Comparison of ENCODE assay signal across 14 cellular contexts in the genomic region with DNA sequence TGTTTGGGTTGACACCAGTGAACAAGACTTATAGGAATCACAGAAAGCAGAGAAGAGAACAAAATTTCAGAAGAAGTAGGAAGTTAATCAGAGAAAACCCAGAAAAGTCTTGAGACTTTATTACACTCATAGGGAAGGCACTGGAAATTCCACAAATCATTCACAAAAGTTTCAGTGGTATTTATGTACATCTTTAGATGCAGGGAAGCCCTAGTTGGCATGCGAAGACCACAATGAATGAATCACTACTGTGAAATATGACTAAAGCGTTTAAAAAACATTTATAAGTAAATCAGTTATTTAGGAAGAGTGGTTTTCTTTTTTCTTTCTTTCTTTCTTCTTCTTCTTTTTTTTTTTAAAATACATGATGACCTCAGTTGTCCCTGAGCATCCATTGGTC.
DNase-seq lines count a peak whose midpoint lies in the region; ATAC-seq, FAIRE-seq and TF ChIP-seq lines count a peak whose summit lies in the region.
"Had no signal": no experiment of that assay in that cellular context is flagged by ENCODE, and none has a peak within 500 bp of the region (broad histone marks: within the 10 kb centered on the region; RNA-seq: fewer than 3 reads in every experiment).

No MANE protein-coding gene starts in this region.

- no peak overlapping the region for H2BK120ac ChIP-seq in mesenchymal stem cell (ENCODE audit: low read depth, low read length)

- H3K4me1 ChIP-seq in mesenchymal stem cell (ENCODE audit: control insufficient read depth, insufficient read depth, low read depth, low read length) (no peaks in the 10 kb centered on the region), left lung (no peaks in the 10 kb centered on the region), pancreas (no peaks in the 10 kb centered on the region)
- H3K4me1 ChIP-seq: A549, esophagus squamous epithelium had no signal

- intact Hi-C loops in activated CD4-positive, alpha-beta T cell treated with anti-CD3 and anti-CD28 coated beads, Interleukin-2, amount 10 ng/mL, durations not matched to agents 24 days and 14 days (cut with micrococcal nuclease) = loop anchor here (1.0 kb wide), 1 partner anchor 15 kb away; no protein-coding TSS in a partner anchor
- intact Hi-C loops in left lung (cut with DNase I) (no loop called here), pancreas (cut with DNase I) (no loop called here)

- H3K9ac ChIP-seq in mesenchymal stem cell (ENCODE audit: low read length) = no peak overlapping the region

- POLR2A ChIA-PET in activated CD4-positive, alpha-beta T cell treated with anti-CD3 and anti-CD28 coated beads, Interleukin-2, amount 10 ng/mL, durations not matched to agents 7 days and 5 days (lab: Charles Lee) = no interaction called here

- H3K36me3 Mint-ChIP-seq in activated CD4-positive, alpha-beta T cell treated with anti-CD3 and anti-CD28 coated beads, Interleukin-2, amount 10 ng/mL, durations not matched to agents 24 days and 14 days (ENCODE audit: low read depth) = peaks cover 4% of the 10 kb centered on the region
- H3K36me3 Mint-ChIP-seq in activated CD4-positive, alpha-beta T cell treated with anti-CD3 and anti-CD28 coated beads, Interleukin-2, amount 10 ng/mL, durations not matched to agents 7 days and 5 days (ENCODE audit: low read depth) = no peaks in the 10 kb centered on the region
- H3K36me3 Mint-ChIP-seq in activated naive CD8-positive, alpha-beta T cell treated with anti-CD3 and anti-CD28 coated beads for 36 hours = peaks cover 13% of the 10 kb centered on the region

- H3K79me1 ChIP-seq in mesenchymal stem cell (replicated peaks; ENCODE audit: low read length, poor library complexity, severe bottlenecking) = no peaks in the 10 kb centered on the region

- no peak for DNase-seq in activated CD4-positive, alpha-beta T cell treated with anti-CD3 and anti-CD28 coated beads, Interleukin-2, amount 10 ng/mL, durations not matched to agents 24 days and 14 days
- no peak for DNase-seq in activated CD4-positive, alpha-beta T cell treated with anti-CD3 and anti-CD28 coated beads, Interleukin-2, amount 10 ng/mL, durations not matched to agents 7 days and 5 days
- DNase-seq in activated naive CD8-positive, alpha-beta T cell treated with anti-CD3 and anti-CD28 coated beads for 36 hours = peak; percentile 4
- DNase-seq in mesenchymal stem cell (peak; percentile 6), NCI-H526 (lab: John Stamatoyannopoulos, UW) (no peak), left lung (no peak), pancreas (no peak)
- DNase-seq: esophagus squamous epithelium, NCI-H2107 had no signal

- no peak overlapping the region for H3K4me3 Mint-ChIP-seq in activated CD4-positive, alpha-beta T cell treated with anti-CD3 and anti-CD28 coated beads, Interleukin-2, amount 10 ng/mL, durations not matched to agents 24 days and 14 days
- no peak overlapping the region for H3K4me3 Mint-ChIP-seq in activated CD4-positive, alpha-beta T cell treated with anti-CD3 and anti-CD28 coated beads, Interleukin-2, amount 10 ng/mL, durations not matched to agents 7 days and 5 days
- no peak overlapping the region for H3K4me3 Mint-ChIP-seq in activated naive CD8-positive, alpha-beta T cell treated with anti-CD3 and anti-CD28 coated beads for 36 hours
- H3K4me3 Mint-ChIP-seq: central memory CD8-positive, alpha-beta T cell had no signal

- H3K27ac ChIP-seq in mesenchymal stem cell (ENCODE audit: low read length, poor library complexity, severe bottlenecking) = peak overlapping the region; percentile 30
- H3K27ac ChIP-seq in left lung = no peak overlapping the region
- H3K27ac ChIP-seq in pancreas = no peak overlapping the region
- H3K27ac ChIP-seq: A549, esophagus squamous epithelium, SJSA1, VCaP had no signal

- no peak overlapping the region for H2AK5ac ChIP-seq in mesenchymal stem cell (ENCODE audit: low read length, severe bottlenecking)

- no CpG with 5 or more reads among the region's 2 CpGs for WGBS in mesenchymal stem cell
- 86 to 94% methylated on average over 2 of the region's 2 CpGs for WGBS in pancreas, 2 donors

- H3K4me2 ChIP-seq in mesenchymal stem cell (ENCODE audit: low read length, poor library complexity, severe bottlenecking) = no peak overlapping the region
- H3K4me2 ChIP-seq: A549 had no signal

- H4K8ac ChIP-seq in mesenchymal stem cell (ENCODE audit: low read length) = no peak overlapping the region

- FAIRE-seq in pancreas (lab: Jason Lieb, UNC) = no peak
- FAIRE-seq: A549 had no signal

- no peak overlapping the region for H2BK15ac ChIP-seq in mesenchymal stem cell (ENCODE audit: low read depth, poor library complexity, severe bottlenecking)

- H3K14ac ChIP-seq in mesenchymal stem cell (ENCODE audit: low read length in 2 of 2) = no peak overlapping the region

- H3K9me3 ChIP-seq in mesenchymal stem cell (ENCODE audit: control insufficient read depth, low read length) = no peaks in the 10 kb centered on the region
- no peaks in the 10 kb centered on the region for H3K9me3 ChIP-seq in left lung
- H3K9me3 ChIP-seq in pancreas = no peaks in the 10 kb centered on the region
- H3K9me3 ChIP-seq: A549, esophagus squamous epithelium, SJSA1 had no signal

- CTCF ChIA-PET in activated CD4-positive, alpha-beta T cell treated with anti-CD3 and anti-CD28 coated beads, Interleukin-2, amount 10 ng/mL, durations not matched to agents 7 days and 5 days (lab: Charles Lee) = no interaction called here

- H2AFZ ChIP-seq in mesenchymal stem cell (ENCODE audit: low read depth, low read length) = no peak overlapping the region

- H3K4me3 ChIP-seq in mesenchymal stem cell (ENCODE audit: insufficient read depth in 1 of 2, low read depth in 1 of 2, low read length in 2 of 2) (no peak overlapping the region), left lung (no peak overlapping the region), pancreas (no peak overlapping the region)
- H3K4me3 ChIP-seq: A549, esophagus squamous epithelium, SJSA1 had no signal

- H3K27me3 ChIP-seq in mesenchymal stem cell (ENCODE audit: control insufficient read depth in 1 of 2, insufficient read depth in 1 of 2, low read length in 2 of 2) = no peaks in the 10 kb centered on the region
- no peaks in the 10 kb centered on the region for H3K27me3 ChIP-seq in left lung
- no peaks in the 10 kb centered on the region for H3K27me3 ChIP-seq in pancreas
- H3K27me3 ChIP-seq: esophagus squamous epithelium, SJSA1 had no signal

- ATAC-seq in HG02759 (IDR thresholded peaks at IDR 0.05; ENCODE audit: unreplicated experiment) (peak; percentile 78), left lung (no peak), pancreas (no peak)
- ATAC-seq: A549 had no signal

- TF ChIP-seq CTCF in left lung (IDR thresholded peaks at IDR 0.05) = no peak
- no peak for TF ChIP-seq CTCF in pancreas (IDR thresholded peaks at IDR 0.05)

- H3K27me3 Mint-ChIP-seq in activated CD4-positive, alpha-beta T cell treated with anti-CD3 and anti-CD28 coated beads, Interleukin-2, amount 10 ng/mL, durations not matched to agents 24 days and 14 days = no peaks in the 10 kb centered on the region
- H3K27me3 Mint-ChIP-seq in activated CD4-positive, alpha-beta T cell treated with anti-CD3 and anti-CD28 coated beads, Interleukin-2, amount 10 ng/mL, durations not matched to agents 7 days and 5 days = no peaks in the 10 kb centered on the region
- H3K27me3 Mint-ChIP-seq in activated naive CD8-positive, alpha-beta T cell treated with anti-CD3 and anti-CD28 coated beads for 36 hours = no peaks in the 10 kb centered on the region
- H3K27me3 Mint-ChIP-seq: central memory CD8-positive, alpha-beta T cell had no signal

- H3K4me1 Mint-ChIP-seq in activated CD4-positive, alpha-beta T cell treated with anti-CD3 and anti-CD28 coated beads, Interleukin-2, amount 10 ng/mL, durations not matched to agents 24 days and 14 days = peaks cover 5% of the 10 kb centered on the region
- no peaks in the 10 kb centered on the region for H3K4me1 Mint-ChIP-seq in activated CD4-positive, alpha-beta T cell treated with anti-CD3 and anti-CD28 coated beads, Interleukin-2, amount 10 ng/mL, durations not matched to agents 7 days and 5 days
- peaks cover 6% of the 10 kb centered on the region for H3K4me1 Mint-ChIP-seq in activated naive CD8-positive, alpha-beta T cell treated with anti-CD3 and anti-CD28 coated beads for 36 hours
- H3K4me1 Mint-ChIP-seq: central memory CD8-positive, alpha-beta T cell had no signal

- H2BK12ac ChIP-seq in mesenchymal stem cell (ENCODE audit: low read length in 2 of 2) = no peak overlapping the region

- peak overlapping the region; percentile 72 for H3K27ac Mint-ChIP-seq in activated CD4-positive, alpha-beta T cell treated with anti-CD3 and anti-CD28 coated beads, Interleukin-2, amount 10 ng/mL, durations not matched to agents 24 days and 14 days
- H3K27ac Mint-ChIP-seq in activated CD4-positive, alpha-beta T cell treated with anti-CD3 and anti-CD28 coated beads, Interleukin-2, amount 10 ng/mL, durations not matched to agents 7 days and 5 days = no peak overlapping the region
- H3K27ac Mint-ChIP-seq in activated naive CD8-positive, alpha-beta T cell treated with anti-CD3 and anti-CD28 coated beads for 36 hours = no peak overlapping the region

- H3K18ac ChIP-seq in mesenchymal stem cell (ENCODE audit: low read depth in 1 of 2, low read length in 2 of 2) = no peak overlapping the region

- H3K23ac ChIP-seq in mesenchymal stem cell (ENCODE audit: low read length in 2 of 2) = no peak overlapping the region

- no peak overlapping the region for H3K4ac ChIP-seq in mesenchymal stem cell (ENCODE audit: low read depth in 1 of 2, low read length in 2 of 2)

- no peak overlapping the region for H2BK5ac ChIP-seq in mesenchymal stem cell (ENCODE audit: low read depth, low read length, poor library complexity, severe bottlenecking)

- no peaks in the 10 kb centered on the region for H3K36me3 ChIP-seq in mesenchymal stem cell (ENCODE audit: control insufficient read depth in 1 of 2, insufficient read depth in 2 of 2, low read depth in 1 of 2, low read length in 2 of 2)
- H3K36me3 ChIP-seq in left lung = no peaks in the 10 kb centered on the region
- H3K36me3 ChIP-seq in pancreas = no peaks in the 10 kb centered on the region
- H3K36me3 ChIP-seq: esophagus squamous epithelium, SJSA1 had no signal

- H3K9me3 Mint-ChIP-seq in activated CD4-positive, alpha-beta T cell treated with anti-CD3 and anti-CD28 coated beads, Interleukin-2, amount 10 ng/mL, durations not matched to agents 24 days and 14 days = peaks cover 6% of the 10 kb centered on the region
- peaks cover 6% of the 10 kb centered on the region for H3K9me3 Mint-ChIP-seq in activated CD4-positive, alpha-beta T cell treated with anti-CD3 and anti-CD28 coated beads, Interleukin-2, amount 10 ng/mL, durations not matched to agents 7 days and 5 days
- peaks cover 7% of the 10 kb centered on the region for H3K9me3 Mint-ChIP-seq in activated naive CD8-positive, alpha-beta T cell treated with anti-CD3 and anti-CD28 coated beads for 36 hours
- H3K9me3 Mint-ChIP-seq: central memory CD8-positive, alpha-beta T cell had no signal

- no peak overlapping the region for H4K91ac ChIP-seq in mesenchymal stem cell (ENCODE audit: low read length)

Comparison
In these comparisons a context has a peak if more than half of its experiments do, and no peak if none do; other contexts are left out.
1. DNase-seq: peak in activated naive CD8-positive, alpha-beta T cell treated with anti-CD3 and anti-CD28 coated beads for 36 hours (single experiment) and mesenchymal stem cell (single experiment); none in activated CD4-positive, alpha-beta T cell treated with anti-CD3 and anti-CD28 coated beads, Interleukin-2, amount 10 ng/mL, durations not matched to agents 24 days and 14 days (single experiment), activated CD4-positive, alpha-beta T cell treated with anti-CD3 and anti-CD28 coated beads, Interleukin-2, amount 10 ng/mL, durations not matched to agents 7 days and 5 days (single experiment), NCI-H526 (0 of 2), left lung (0 of 2) and pancreas (0 of 6).